1 cellular context compared by ENCODE assay signal in the genomic region with DNA sequence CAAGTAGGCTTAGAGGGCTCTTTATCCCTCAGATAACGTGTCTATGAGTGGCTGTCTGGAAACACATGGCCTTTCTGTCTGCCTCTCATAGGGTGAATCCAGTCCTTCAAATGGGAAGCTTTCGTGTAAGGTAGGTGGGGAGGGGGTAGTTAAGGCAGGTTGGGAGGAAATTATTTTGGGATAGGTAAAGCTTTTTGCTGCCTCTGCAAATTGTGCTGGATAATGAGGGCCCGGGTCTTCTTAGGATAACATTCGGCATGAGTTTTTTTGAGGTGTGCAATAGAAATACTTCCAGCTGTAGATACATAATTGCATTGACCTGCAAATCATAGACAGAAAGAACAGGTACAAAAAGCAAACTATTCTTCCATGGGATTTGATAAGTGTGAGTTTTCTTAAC.
TF ChIP-seq lines count a peak whose summit lies in the region.

No MANE protein-coding gene starts in this region.

TF ChIP-seq in HCT116, 20 proteins besides CTCF, POLR2A, EP300 and RAD21:
- TF ChIP-seq, protein P1, sequence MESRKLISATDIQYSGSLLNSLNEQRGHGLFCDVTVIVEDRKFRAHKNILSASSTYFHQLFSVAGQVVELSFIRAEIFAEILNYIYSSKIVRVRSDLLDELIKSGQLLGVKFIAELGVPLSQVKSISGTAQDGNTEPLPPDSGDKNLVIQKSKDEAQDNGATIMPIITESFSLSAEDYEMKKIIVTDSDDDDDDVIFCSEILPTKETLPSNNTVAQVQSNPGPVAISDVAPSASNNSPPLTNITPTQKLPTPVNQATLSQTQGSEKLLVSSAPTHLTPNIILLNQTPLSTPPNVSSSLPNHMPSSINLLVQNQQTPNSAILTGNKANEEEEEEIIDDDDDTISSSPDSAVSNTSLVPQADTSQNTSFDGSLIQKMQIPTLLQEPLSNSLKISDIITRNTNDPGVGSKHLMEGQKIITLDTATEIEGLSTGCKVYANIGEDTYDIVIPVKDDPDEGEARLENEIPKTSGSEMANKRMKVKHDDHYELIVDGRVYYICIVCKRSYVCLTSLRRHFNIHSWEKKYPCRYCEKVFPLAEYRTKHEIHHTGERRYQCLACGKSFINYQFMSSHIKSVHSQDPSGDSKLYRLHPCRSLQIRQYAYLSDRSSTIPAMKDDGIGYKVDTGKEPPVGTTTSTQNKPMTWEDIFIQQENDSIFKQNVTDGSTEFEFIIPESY (IDR thresholded peaks at IDR 0.05; ENCODE audit: extremely low read depth, insufficient replicate concordance, low read length): no peak
- TF ChIP-seq CEBPB (IDR thresholded peaks at IDR 0.05; ENCODE audit: low read depth) (no peak), ZNF274 (IDR thresholded peaks at IDR 0.05; ENCODE audit: low read depth, low read length) (no peak), EZH2 (IDR thresholded peaks at IDR 0.05) (no peak), CBX3 (IDR thresholded peaks at IDR 0.05; ENCODE audit: low read depth) (no peak), FOSL1 (IDR thresholded peaks at IDR 0.05; ENCODE audit: low read depth) (no peak), YY1 (IDR thresholded peaks at IDR 0.05; ENCODE audit: extremely low read depth, insufficient replicate concordance, low read depth, low read length) (no peak), TCF7L2 (IDR thresholded peaks at IDR 0.05; ENCODE audit: borderline replicate concordance, extremely low read depth, insufficient read depth, insufficient read length) (no peak), EGR1 (IDR thresholded peaks at IDR 0.05; ENCODE audit: low read depth) (no peak)
